Comparison of ENCODE assay signal across 9 cellular contexts in the genomic region with DNA sequence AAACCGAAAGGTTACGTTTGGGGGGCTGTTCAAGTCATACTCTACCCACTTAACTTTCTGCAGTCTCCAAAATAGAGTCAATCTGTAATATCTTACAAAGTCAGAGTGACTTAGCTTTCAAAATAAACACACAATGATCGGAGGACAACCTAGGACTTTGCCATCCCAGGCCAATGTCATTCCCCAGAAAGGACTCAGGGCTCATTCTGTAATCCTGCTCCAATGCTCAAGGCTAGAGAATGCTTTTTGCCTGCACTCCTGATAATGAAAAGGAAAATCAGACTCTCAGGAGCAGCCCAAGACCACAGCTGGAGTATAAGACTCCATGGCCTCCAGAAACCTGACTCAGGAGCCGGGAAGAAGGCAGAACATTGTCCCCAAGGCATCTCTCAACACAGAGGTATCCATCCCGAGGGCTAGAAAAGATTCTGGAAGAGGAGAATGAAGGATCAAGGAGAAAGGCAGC. TPM values are rescaled to one million over a fixed set of nuclear protein-coding genes. Genes with fewer than 3 reads are reported as not detected.
DNase-seq lines count a peak whose midpoint lies in the region; ATAC-seq and TF ChIP-seq lines count a peak whose summit lies in the region.
"Had no signal": no experiment of that assay in that cellular context is flagged by ENCODE, and none has a peak within 500 bp of the region (broad histone marks: within the 10 kb centered on the region; RNA-seq: fewer than 3 reads in every experiment).

No MANE protein-coding gene starts in this region.

- H3K4me3 ChIP-seq in ascending aorta: no peak overlapping the region
- no peak overlapping the region for H3K4me3 ChIP-seq in thyroid gland (replicated peaks in 1 of 3)

- no peaks in the 10 kb centered on the region for H3K27me3 ChIP-seq in ascending aorta
- no peaks in the 10 kb centered on the region for H3K27me3 ChIP-seq in thyroid gland

- intact Hi-C loops in ascending aorta (cut with DNase I) (no loop called here), thyroid gland (cut with DNase I) (no loop called here)

- H3K27me3 Mint-ChIP-seq in activated CD8-positive, alpha-beta memory T cell treated with anti-CD3 and anti-CD28 coated beads, Interleukin-2, amount 10 ng/mL, durations not matched to agents 7 days and 5 days: no peaks in the 10 kb centered on the region
- no peaks in the 10 kb centered on the region for H3K27me3 Mint-ChIP-seq in mesothelial cell of epicardium (ENCODE audit: low read depth)

- no peak overlapping the region for H3K4me3 Mint-ChIP-seq in activated CD8-positive, alpha-beta memory T cell treated with anti-CD3 and anti-CD28 coated beads, Interleukin-2, amount 10 ng/mL, durations not matched to agents 7 days and 5 days
- H3K4me3 Mint-ChIP-seq in mesothelial cell of epicardium: no peak overlapping the region

- no peaks in the 10 kb centered on the region for H3K9me3 ChIP-seq in ascending aorta
- no peaks in the 10 kb centered on the region for H3K9me3 ChIP-seq in thyroid gland

- CTCF ChIA-PET in activated CD8-positive, alpha-beta memory T cell treated with anti-CD3 and anti-CD28 coated beads, Interleukin-2, amount 10 ng/mL, durations not matched to agents 7 days and 5 days (lab: Charles Lee): interaction anchor here (1.0 to 7.5 kb wide), 4 partner anchors 16 to 91 kb away, joined by 3 to 50 read pairs (median 7); no protein-coding TSS in a partner anchor

- ATAC-seq in activated CD8-positive, alpha-beta memory T cell treated with anti-CD3 and anti-CD28 coated beads, Interleukin-2, amount 10 ng/mL, durations not matched to agents 7 days and 5 days: no peak

- no peak for TF ChIP-seq POLR2A in thyroid gland (IDR thresholded peaks at IDR 0.05)

- H3K4me1 Mint-ChIP-seq in activated CD8-positive, alpha-beta memory T cell treated with anti-CD3 and anti-CD28 coated beads, Interleukin-2, amount 10 ng/mL, durations not matched to agents 7 days and 5 days: peaks cover 65% of the 10 kb centered on the region
- peaks cover 67% of the 10 kb centered on the region for H3K4me1 Mint-ChIP-seq in mesothelial cell of epicardium

- H3K27ac ChIP-seq in ascending aorta: peak overlapping the region; percentile 84 to 97
- H3K27ac ChIP-seq in thyroid gland: peak overlapping the region; percentile 71 to 80 (median 73)

- H3K36me3 Mint-ChIP-seq in activated CD8-positive, alpha-beta memory T cell treated with anti-CD3 and anti-CD28 coated beads, Interleukin-2, amount 10 ng/mL, durations not matched to agents 7 days and 5 days: no peaks in the 10 kb centered on the region
- no peaks in the 10 kb centered on the region for H3K36me3 Mint-ChIP-seq in mesothelial cell of epicardium

- no peak for TF ChIP-seq CTCF in ascending aorta (IDR thresholded peaks at IDR 0.05)
- TF ChIP-seq CTCF in mesothelial cell of epicardium (IDR thresholded peaks at IDR 0.05; ENCODE audit: unreplicated experiment): no peak
- TF ChIP-seq CTCF in thyroid gland (IDR thresholded peaks at IDR 0.05): no peak

- H3K4me1 ChIP-seq in ascending aorta: peaks cover 44 to 75% of the 10 kb centered on the region in 2 donors
- peaks cover 64 to 77% of the 10 kb centered on the region in 2 donors for H3K4me1 ChIP-seq in thyroid gland

- H3K36me3 ChIP-seq in ascending aorta (no peaks in the 10 kb centered on the region), thyroid gland (no peaks in the 10 kb centered on the region)

- WGBS in thyroid gland, 2 donors: 66 to 75% methylated on average over 5 of the region's 5 CpGs

- DNase-seq in activated CD8-positive, alpha-beta memory T cell treated with anti-CD3 and anti-CD28 coated beads, Interleukin-2, amount 10 ng/mL, durations not matched to agents 7 days and 5 days: no peak
- no peak for DNase-seq in activated CD8-positive, alpha-beta memory T cell treated with anti-CD3 and anti-CD28 coated beads for 24 hours
- DNase-seq in ascending aorta (ENCODE audit: low spot score in 2 of 2) (no peak), mesothelial cell of epicardium (ENCODE audit: low spot score in 2 of 2, unreplicated experiment in 2 of 2) (no peak), thyroid gland (no peak), GM19240 (ENCODE audit: insufficient read length, low spot score) (no peak), SW 1271 (lab: John Stamatoyannopoulos, UW) (no peak), NAMALWA (ENCODE audit: low spot score) (no peak)
- DNase-seq: NCI-H1694 treated with DMSO at 0.1 percent for 48 hours had no signal

- H3K27ac Mint-ChIP-seq in activated CD8-positive, alpha-beta memory T cell treated with anti-CD3 and anti-CD28 coated beads, Interleukin-2, amount 10 ng/mL, durations not matched to agents 7 days and 5 days: peak overlapping the region; percentile 74
- peak overlapping the region; percentile 93 for H3K27ac Mint-ChIP-seq in mesothelial cell of epicardium

- H3K9me3 Mint-ChIP-seq in activated CD8-positive, alpha-beta memory T cell treated with anti-CD3 and anti-CD28 coated beads, Interleukin-2, amount 10 ng/mL, durations not matched to agents 7 days and 5 days (ENCODE audit: low read depth): no peaks in the 10 kb centered on the region
- H3K9me3 Mint-ChIP-seq in mesothelial cell of epicardium: no peaks in the 10 kb centered on the region

RNA-seq across cellular contexts. Expression of gene ASCC1, which starts 28.5 kb away (rescaled TPM):
- 10 to 100 TPM; 34.9 to 36.8 TPM for total RNA-seq in activated CD8-positive, alpha-beta memory T cell treated with anti-CD3 and anti-CD28 coated beads, Interleukin-2, amount 10 ng/mL, durations not matched to agents 7 days and 5 days
- total RNA-seq in ascending aorta (5.5 TPM), mesothelial cell of epicardium (35.2 to 36.6 TPM (median 36.4 TPM) in 3 replicates), thyroid gland (10 to 100 TPM; 26.7 to 30.3 (median 28.1) TPM)

RNA-seq across cellular contexts. Expression of gene ANAPC16, which starts 28.8 kb away (rescaled TPM):
- 10 to 100 TPM; 61.4 to 67.6 TPM for total RNA-seq in activated CD8-positive, alpha-beta memory T cell treated with anti-CD3 and anti-CD28 coated beads, Interleukin-2, amount 10 ng/mL, durations not matched to agents 7 days and 5 days
- total RNA-seq in ascending aorta (22.8 TPM), mesothelial cell of epicardium (74.3 to 80.5 TPM (median 78.7 TPM) in 3 replicates), thyroid gland (100 to 1,000 TPM; 100 to 214 (median 129) TPM)

RNA-seq across cellular contexts. Expression of gene DDIT4, which starts 29.1 kb away (rescaled TPM):
- 100 to 1,000 TPM; 291 to 293 TPM for total RNA-seq in activated CD8-positive, alpha-beta memory T cell treated with anti-CD3 and anti-CD28 coated beads, Interleukin-2, amount 10 ng/mL, durations not matched to agents 7 days and 5 days
- total RNA-seq in ascending aorta (394 TPM), mesothelial cell of epicardium (61.6 to 62.5 TPM (median 61.9 TPM) in 3 replicates), thyroid gland (100 to 1,000 TPM in 3 of 4 donors, 10 to 100 TPM in 1; 93.0 to 309 (median 134) TPM)
